In the genomic region with DNA sequence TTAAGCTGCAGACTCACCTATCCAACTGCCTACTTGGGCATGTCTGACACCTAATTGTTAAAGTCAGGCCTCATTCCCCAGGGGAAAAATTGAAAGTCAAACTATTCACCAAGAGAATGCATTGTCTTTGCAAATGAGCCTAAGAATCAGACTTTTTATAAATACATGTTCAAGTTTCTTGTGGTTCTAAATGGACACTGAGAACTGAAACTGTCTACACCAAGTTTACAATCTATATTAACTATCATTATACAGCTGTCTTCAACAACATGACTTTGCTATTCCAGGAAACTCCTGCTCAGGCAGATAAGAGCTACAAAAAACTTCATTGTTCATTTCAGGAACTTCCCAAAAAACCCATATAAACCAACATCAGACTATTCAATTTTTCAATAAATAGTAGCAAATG, we compare ENCODE assay signal across 8 cellular contexts. TPM values are rescaled to one million over a fixed set of nuclear protein-coding genes. Genes with fewer than 3 reads are reported as not detected.
A peak's percentile ranks its signal among the peaks of the same experiment; 100 is the strongest.
DNase-seq lines count a peak whose midpoint lies in the region; ATAC-seq and TF ChIP-seq lines count a peak whose summit lies in the region.

No MANE protein-coding gene starts in this region.

- ATAC-seq in GM18861 (IDR thresholded peaks at IDR 0.05; ENCODE audit: unreplicated experiment): peak; percentile 63
- ATAC-seq in GM21786 (IDR thresholded peaks at IDR 0.05; ENCODE audit: unreplicated experiment): peak; percentile 74
- ATAC-seq in HG02840 (IDR thresholded peaks at IDR 0.05; ENCODE audit: low FRiP score, unreplicated experiment): no peak

- H3K9me3 ChIP-seq in MM.1S (replicated peaks; ENCODE audit: insufficient read depth, low read length): no peaks in the 10 kb centered on the region

- H3K27me3 ChIP-seq in MM.1S (replicated peaks; ENCODE audit: insufficient read depth, low read length): no peaks in the 10 kb centered on the region
- H3K27me3 ChIP-seq in mesendoderm (ENCODE audit: insufficient read depth, low read length, poor library complexity): no peaks in the 10 kb centered on the region

- no peak overlapping the region for H3K9ac ChIP-seq in MM.1S (ENCODE audit: low read length)
- no peak overlapping the region for H3K9ac ChIP-seq in mesendoderm (ENCODE audit: low read length)

- H2AFZ ChIP-seq in MM.1S (ENCODE audit: low read length): no peak overlapping the region

- no peak overlapping the region for H3K4me3 ChIP-seq in MM.1S (ENCODE audit: low read length)
- no peak overlapping the region for H3K4me3 ChIP-seq in mesendoderm (ENCODE audit: low read length)

- peaks cover 10% of the 10 kb centered on the region for H3K79me1 ChIP-seq in mesendoderm (ENCODE audit: low read length)

- no peak overlapping the region for H2BK5ac ChIP-seq in mesendoderm (ENCODE audit: low read length)

- H3K4ac ChIP-seq in mesendoderm (ENCODE audit: low read depth, low read length): no peak overlapping the region

- no peak overlapping the region for H2AK5ac ChIP-seq in mesendoderm (ENCODE audit: low read length)

- H3K4me1 ChIP-seq in MM.1S (ENCODE audit: low read length) (peaks cover 46% of the 10 kb centered on the region), mesendoderm (ENCODE audit: control insufficient read depth, low read depth, low read length) (peaks cover 4% of the 10 kb centered on the region)

- H3K79me2 ChIP-seq in MM.1S (ENCODE audit: low read length) (peaks cover 95% of the 10 kb centered on the region), mesendoderm (ENCODE audit: control insufficient read depth, insufficient read depth, low read length) (peaks cover 35% of the 10 kb centered on the region)

- H3K36me3 ChIP-seq in MM.1S (replicated peaks; ENCODE audit: insufficient read depth, low read length): no peaks in the 10 kb centered on the region
- H3K36me3 ChIP-seq in mesendoderm (ENCODE audit: control insufficient read depth, insufficient read depth, low read length): no peaks in the 10 kb centered on the region

- no peaks in the 10 kb centered on the region; the same call in 1 of the 2 replicates for H3K9me2 ChIP-seq in MM.1S (replicated peaks; ENCODE audit: insufficient read depth, low read length)

- H4K20me1 ChIP-seq in MM.1S (ENCODE audit: insufficient read depth, low read length): no peaks in the 10 kb centered on the region

- H3K4me2 ChIP-seq in MM.1S (ENCODE audit: low read depth, low read length) (peak overlapping the region; percentile 33), mesendoderm (ENCODE audit: low read length) (no peak overlapping the region)

- peaks cover 14% of the 10 kb centered on the region; the same call in 1 of the 2 replicates for H3F3A ChIP-seq in MM.1S (ENCODE audit: insufficient read depth, low read length)

- no peak for TF ChIP-seq CTCF in MM.1S (IDR thresholded peaks at IDR 0.05; ENCODE audit: low read length)

- H4K5ac ChIP-seq in mesendoderm (ENCODE audit: low read length): no peak overlapping the region

- peak overlapping the region; percentile 23; the same call in 1 of the 2 replicates for H3K27ac ChIP-seq in MM.1S (ENCODE audit: low read length)
- no peak overlapping the region for H3K27ac ChIP-seq in mesendoderm (ENCODE audit: low read depth, low read length)

- H3K18ac ChIP-seq in mesendoderm (ENCODE audit: low read length): no peak overlapping the region

- H3K56ac ChIP-seq in mesendoderm (ENCODE audit: low read length): no peak overlapping the region

- H3K23ac ChIP-seq in mesendoderm (ENCODE audit: low read length): no peak overlapping the region

- H4K8ac ChIP-seq in mesendoderm (ENCODE audit: low read depth, low read length): no peak overlapping the region

- peak; percentile 57 for DNase-seq in MM.1S
- peak; percentile 43 for DNase-seq in mesendoderm
- DNase-seq in ureter (ENCODE audit: low spot score): no peak
- no peak for DNase-seq in COLO668 (lab: John Stamatoyannopoulos, UW; ENCODE audit: unreplicated experiment)
- no peak for DNase-seq in NCI-H2107 treated with DMSO at 0.1 percent for 48 hours (lab: John Stamatoyannopoulos, UW; ENCODE audit: unreplicated experiment)

- H2BK15ac ChIP-seq in mesendoderm (replicated peaks; ENCODE audit: low read depth): no peak overlapping the region

- no peak overlapping the region for H2BK120ac ChIP-seq in mesendoderm (ENCODE audit: low read depth, low read length)

RNA-seq across cellular contexts. Expression of a gene that starts 24.4 kb away (rescaled TPM):
- polyA plus RNA-seq in mesendoderm (2013, experiment 1 of 2): 12.7 TPM
- 12.7 TPM for polyA plus RNA-seq in mesendoderm (2013, experiment 2 of 2)
- total RNA-seq in ureter: 40.9 TPM

Comparison
In these comparisons a context has a peak if more than half of its experiments do, and no peak if none do; other contexts are left out.
1. DNase-seq: peak in MM.1S (single experiment) and mesendoderm (single experiment); none in ureter (single experiment), COLO668 (single experiment) and NCI-H2107 treated with DMSO at 0.1 percent for 48 hours (single experiment).